ENCODE assay signal across 3 cellular contexts in the genomic region with DNA sequence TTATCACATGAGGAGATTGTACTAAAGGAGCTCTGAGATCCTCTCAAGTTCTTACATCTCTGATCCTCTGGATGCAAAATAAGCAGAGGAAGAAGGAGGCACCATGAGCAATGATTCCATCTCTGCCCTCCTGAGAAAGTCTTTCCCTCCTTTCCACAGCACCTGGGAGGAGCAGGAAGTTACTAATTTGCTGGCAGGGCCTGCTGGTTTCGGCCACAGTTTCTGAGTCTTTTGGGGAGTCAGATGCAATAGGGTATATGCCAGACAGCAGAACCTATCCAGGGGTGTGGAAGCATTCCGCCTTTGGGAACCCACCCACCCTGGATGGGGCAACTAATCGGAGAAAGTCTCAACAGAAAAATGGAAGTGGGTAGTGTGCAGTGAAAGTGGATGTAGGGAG.
TF ChIP-seq lines count a peak whose summit lies in the region.

No MANE protein-coding gene starts in this region.

TF ChIP-seq in GM23338, 12 proteins besides CTCF, POLR2A, EP300 and RAD21 (continues in another document):
- TF ChIP-seq EZH2 (IDR thresholded peaks at IDR 0.05; ENCODE audit: low read depth, unreplicated experiment) (no peak), CREB1 (CRISPR knock-in tag; IDR thresholded peaks at IDR 0.05; ENCODE audit: low read depth) (no peak), POLR2AphosphoS5 (IDR thresholded peaks at IDR 0.05; ENCODE audit: low read depth) (no peak), JUNB (IDR thresholded peaks at IDR 0.05; ENCODE audit: unreplicated experiment) (no peak), STAT1 (IDR thresholded peaks at IDR 0.05; ENCODE audit: unreplicated experiment) (no peak), ZNF331 (CRISPR knock-in tag; IDR thresholded peaks at IDR 0.05; ENCODE audit: low read depth) (no peak), REST (IDR thresholded peaks at IDR 0.05; ENCODE audit: unreplicated experiment) (no peak), EZH2phosphoT487 (IDR thresholded peaks at IDR 0.05; ENCODE audit: unreplicated experiment) (no peak), ZNF114 (CRISPR knock-in tag; IDR thresholded peaks at IDR 0.05) (no peak), ETS1 (IDR thresholded peaks at IDR 0.05) (no peak), NANOG (IDR thresholded peaks at IDR 0.05; ENCODE audit: borderline replicate concordance) (no peak)

TF ChIP-seq in IMR-90, 13 proteins besides CTCF, POLR2A, EP300 and RAD21:
- TF ChIP-seq MXI1 (IDR thresholded peaks at IDR 0.05; ENCODE audit: borderline replicate concordance, low read depth, low read length) (no peak), BHLHE40 (IDR thresholded peaks at IDR 0.05; ENCODE audit: low read depth, low read length) (no peak), CHD1 (IDR thresholded peaks at IDR 0.05; ENCODE audit: low read depth, low read length) (no peak), MAFK (IDR thresholded peaks at IDR 0.05; ENCODE audit: low read depth, low read length) (no peak), FOS (IDR thresholded peaks at IDR 0.05; ENCODE audit: low read depth, low read length) (no peak)
- TF ChIP-seq, protein P1, sequence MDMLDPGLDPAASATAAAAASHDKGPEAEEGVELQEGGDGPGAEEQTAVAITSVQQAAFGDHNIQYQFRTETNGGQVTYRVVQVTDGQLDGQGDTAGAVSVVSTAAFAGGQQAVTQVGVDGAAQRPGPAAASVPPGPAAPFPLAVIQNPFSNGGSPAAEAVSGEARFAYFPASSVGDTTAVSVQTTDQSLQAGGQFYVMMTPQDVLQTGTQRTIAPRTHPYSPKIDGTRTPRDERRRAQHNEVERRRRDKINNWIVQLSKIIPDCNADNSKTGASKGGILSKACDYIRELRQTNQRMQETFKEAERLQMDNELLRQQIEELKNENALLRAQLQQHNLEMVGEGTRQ (IDR thresholded peaks at IDR 0.05; ENCODE audit: low read depth, low read length) = no peak

TF ChIP-seq in WTC11, 78 proteins besides CTCF, POLR2A, EP300 and RAD21:
- TF ChIP-seq FOXP1 (CRISPR knock-in tag; IDR thresholded peaks at IDR 0.05; ENCODE audit: borderline replicate concordance) (no peak), ATF2 (CRISPR knock-in tag; IDR thresholded peaks at IDR 0.05; ENCODE audit: borderline replicate concordance, low read depth) (no peak), ZNF138 (CRISPR knock-in tag; conservative IDR thresholded peaks at IDR 0.05) (no peak), SMAD3 (CRISPR knock-in tag; IDR thresholded peaks at IDR 0.05; ENCODE audit: borderline replicate concordance) (no peak), MXD4 (CRISPR knock-in tag; IDR thresholded peaks at IDR 0.05; ENCODE audit: borderline replicate concordance) (no peak), NR2C2 (CRISPR knock-in tag; IDR thresholded peaks at IDR 0.05) (no peak), ZNF219 (CRISPR knock-in tag; IDR thresholded peaks at IDR 0.05; ENCODE audit: borderline replicate concordance) (no peak), ZNF121 (CRISPR knock-in tag; IDR thresholded peaks at IDR 0.05) (no peak), GRHL2 (CRISPR knock-in tag; IDR thresholded peaks at IDR 0.05; ENCODE audit: insufficient replicate concordance, severe bottlenecking) (no peak), MLX (CRISPR knock-in tag; IDR thresholded peaks at IDR 0.05) (no peak)
- TF ChIP-seq, protein P2, sequence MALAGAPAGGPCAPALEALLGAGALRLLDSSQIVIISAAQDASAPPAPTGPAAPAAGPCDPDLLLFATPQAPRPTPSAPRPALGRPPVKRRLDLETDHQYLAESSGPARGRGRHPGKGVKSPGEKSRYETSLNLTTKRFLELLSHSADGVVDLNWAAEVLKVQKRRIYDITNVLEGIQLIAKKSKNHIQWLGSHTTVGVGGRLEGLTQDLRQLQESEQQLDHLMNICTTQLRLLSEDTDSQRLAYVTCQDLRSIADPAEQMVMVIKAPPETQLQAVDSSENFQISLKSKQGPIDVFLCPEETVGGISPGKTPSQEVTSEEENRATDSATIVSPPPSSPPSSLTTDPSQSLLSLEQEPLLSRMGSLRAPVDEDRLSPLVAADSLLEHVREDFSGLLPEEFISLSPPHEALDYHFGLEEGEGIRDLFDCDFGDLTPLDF (CRISPR knock-in tag; IDR thresholded peaks at IDR 0.05) = no peak
- TF ChIP-seq, protein P3, sequence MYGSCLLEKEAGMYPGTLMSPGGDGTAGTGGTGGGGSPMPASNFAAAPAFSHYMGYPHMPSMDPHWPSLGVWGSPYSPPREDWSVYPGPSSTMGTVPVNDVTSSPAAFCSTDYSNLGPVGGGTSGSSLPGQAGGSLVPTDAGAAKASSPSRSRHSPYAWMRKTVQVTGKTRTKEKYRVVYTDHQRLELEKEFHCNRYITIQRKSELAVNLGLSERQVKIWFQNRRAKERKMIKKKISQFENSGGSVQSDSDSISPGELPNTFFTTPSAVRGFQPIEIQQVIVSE (CRISPR knock-in tag; IDR thresholded peaks at IDR 0.05; ENCODE audit: borderline replicate concordance) = no peak
- TF ChIP-seq, protein P4, sequence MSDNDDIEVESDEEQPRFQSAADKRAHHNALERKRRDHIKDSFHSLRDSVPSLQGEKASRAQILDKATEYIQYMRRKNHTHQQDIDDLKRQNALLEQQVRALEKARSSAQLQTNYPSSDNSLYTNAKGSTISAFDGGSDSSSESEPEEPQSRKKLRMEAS (CRISPR knock-in tag; IDR thresholded peaks at IDR 0.05) = no peak
TF ChIP-seq in WTC11: peak in this region for 0.
